In the genomic region with DNA sequence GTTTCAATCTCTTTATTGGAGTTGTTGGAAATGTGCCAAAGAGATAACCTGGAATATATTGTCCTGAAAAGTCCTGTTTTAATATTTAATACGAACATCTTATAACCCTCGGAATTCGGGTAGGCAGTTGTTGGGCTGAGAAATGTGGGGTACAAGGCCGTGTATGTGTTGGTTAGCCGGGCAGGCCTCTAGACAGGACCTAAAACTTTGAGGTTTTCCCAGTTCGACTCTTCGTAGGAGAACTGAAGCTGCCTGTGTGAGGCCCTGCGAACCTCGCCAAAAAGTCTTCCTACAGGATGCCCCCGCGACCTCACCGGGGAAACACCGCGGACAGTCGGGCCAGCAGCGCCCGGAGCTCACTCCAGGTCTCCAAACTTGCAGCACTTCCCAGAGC, we compare ENCODE assay signal across 8 cellular contexts. TPM values are rescaled to one million over a fixed set of nuclear protein-coding genes. Genes with fewer than 3 reads are reported as not detected.
DNase-seq lines count a peak whose midpoint lies in the region; ATAC-seq lines count a peak whose summit lies in the region.

No MANE protein-coding gene starts in this region.

- peaks cover 34% of the 10 kb centered on the region for H3K27me3 Mint-ChIP-seq in central memory CD8-positive, alpha-beta T cell
- H3K27me3 Mint-ChIP-seq in natural killer cell treated with Interleukin-12 subunit alpha and Interleukin-12 subunit beta and Interleukin-15 and Interleukin-18, amount 100 ng/mL, for 72 hours = peaks cover 0 to 12% of the 10 kb centered on the region in 2 donors

- ATAC-seq in GM18511 (IDR thresholded peaks at IDR 0.05; ENCODE audit: unreplicated experiment) (peak; percentile 21), GM21381 (IDR thresholded peaks at IDR 0.05; ENCODE audit: unreplicated experiment) (no peak), GM18867 (IDR thresholded peaks at IDR 0.05; ENCODE audit: unreplicated experiment) (no peak)
- ATAC-seq in central memory CD8-positive, alpha-beta T cell (replicated peaks; ENCODE audit: extremely low read depth, poor library complexity, severe bottlenecking) = no peak
- no peak for ATAC-seq in natural killer cell treated with Interleukin-12 subunit alpha and Interleukin-12 subunit beta and Interleukin-15 and Interleukin-18, amount 100 ng/mL, for 72 hours

- DNase-seq in HT1080 (ENCODE audit: low read depth) = peak; percentile 59
- DNase-seq in central memory CD8-positive, alpha-beta T cell (ENCODE audit: low spot score in 2 of 2) = no peak
- no peak for DNase-seq in natural killer cell treated with Interleukin-12 subunit alpha and Interleukin-12 subunit beta and Interleukin-15 and Interleukin-18, amount 100 ng/mL, for 72 hours (ENCODE audit: low spot score)
- DNase-seq in stimulated activated CD4-positive, alpha-beta T cell treated with anti-CD3 and anti-CD28 coated beads, Interleukin-4, amount 100 ng/mL, for 1 hour = no peak
- DNase-seq in SW480 (ENCODE audit: low spot score) = no peak

- H3K27ac Mint-ChIP-seq in central memory CD8-positive, alpha-beta T cell (ENCODE audit: low read depth) = no peak overlapping the region
- no peak overlapping the region for H3K27ac Mint-ChIP-seq in natural killer cell treated with Interleukin-12 subunit alpha and Interleukin-12 subunit beta and Interleukin-15 and Interleukin-18, amount 100 ng/mL, for 72 hours

- H3K36me3 Mint-ChIP-seq in central memory CD8-positive, alpha-beta T cell (ENCODE audit: insufficient read depth) = peaks cover 3% of the 10 kb centered on the region
- no peaks in the 10 kb centered on the region for H3K36me3 Mint-ChIP-seq in natural killer cell treated with Interleukin-12 subunit alpha and Interleukin-12 subunit beta and Interleukin-15 and Interleukin-18, amount 100 ng/mL, for 72 hours

- peaks cover 29% of the 10 kb centered on the region for H3K4me1 Mint-ChIP-seq in central memory CD8-positive, alpha-beta T cell
- H3K4me1 Mint-ChIP-seq in natural killer cell treated with Interleukin-12 subunit alpha and Interleukin-12 subunit beta and Interleukin-15 and Interleukin-18, amount 100 ng/mL, for 72 hours (ENCODE audit: low read depth in 2 of 2) = peaks cover 26 to 32% of the 10 kb centered on the region in 2 donors

- H3K9me3 Mint-ChIP-seq in central memory CD8-positive, alpha-beta T cell = no peaks in the 10 kb centered on the region
- H3K9me3 Mint-ChIP-seq in natural killer cell treated with Interleukin-12 subunit alpha and Interleukin-12 subunit beta and Interleukin-15 and Interleukin-18, amount 100 ng/mL, for 72 hours = no peaks in the 10 kb centered on the region

- H3K4me3 Mint-ChIP-seq in central memory CD8-positive, alpha-beta T cell = peak overlapping the region; percentile 73
- H3K4me3 Mint-ChIP-seq in natural killer cell treated with Interleukin-12 subunit alpha and Interleukin-12 subunit beta and Interleukin-15 and Interleukin-18, amount 100 ng/mL, for 72 hours = peak overlapping the region; percentile 88

RNA-seq across cellular contexts. Expression of gene TJP2, which starts 0.6 kb away (rescaled TPM):
- total RNA-seq in HT1080 (2014; rRNA removed; shearing (Covaris generic)) = 107 and 115 TPM in 2 replicates
- polyA plus RNA-seq in HT1080 (2015; cell fraction: cytosol; rRNA removed) = 61.9 and 68.8 TPM in 2 replicates
- 152 and 158 TPM in 2 replicates for polyA plus RNA-seq in HT1080 (2015; cell fraction: nucleus; rRNA removed)
- 10 to 100 TPM in 1 of 2 donors, 1 to 10 TPM in 1; 5.1 to 10.2 TPM for total RNA-seq in natural killer cell treated with Interleukin-12 subunit alpha and Interleukin-12 subunit beta and Interleukin-15 and Interleukin-18, amount 100 ng/mL, for 72 hours
